Comparison of ENCODE assay signal across 13 cellular contexts in the genomic region with DNA sequence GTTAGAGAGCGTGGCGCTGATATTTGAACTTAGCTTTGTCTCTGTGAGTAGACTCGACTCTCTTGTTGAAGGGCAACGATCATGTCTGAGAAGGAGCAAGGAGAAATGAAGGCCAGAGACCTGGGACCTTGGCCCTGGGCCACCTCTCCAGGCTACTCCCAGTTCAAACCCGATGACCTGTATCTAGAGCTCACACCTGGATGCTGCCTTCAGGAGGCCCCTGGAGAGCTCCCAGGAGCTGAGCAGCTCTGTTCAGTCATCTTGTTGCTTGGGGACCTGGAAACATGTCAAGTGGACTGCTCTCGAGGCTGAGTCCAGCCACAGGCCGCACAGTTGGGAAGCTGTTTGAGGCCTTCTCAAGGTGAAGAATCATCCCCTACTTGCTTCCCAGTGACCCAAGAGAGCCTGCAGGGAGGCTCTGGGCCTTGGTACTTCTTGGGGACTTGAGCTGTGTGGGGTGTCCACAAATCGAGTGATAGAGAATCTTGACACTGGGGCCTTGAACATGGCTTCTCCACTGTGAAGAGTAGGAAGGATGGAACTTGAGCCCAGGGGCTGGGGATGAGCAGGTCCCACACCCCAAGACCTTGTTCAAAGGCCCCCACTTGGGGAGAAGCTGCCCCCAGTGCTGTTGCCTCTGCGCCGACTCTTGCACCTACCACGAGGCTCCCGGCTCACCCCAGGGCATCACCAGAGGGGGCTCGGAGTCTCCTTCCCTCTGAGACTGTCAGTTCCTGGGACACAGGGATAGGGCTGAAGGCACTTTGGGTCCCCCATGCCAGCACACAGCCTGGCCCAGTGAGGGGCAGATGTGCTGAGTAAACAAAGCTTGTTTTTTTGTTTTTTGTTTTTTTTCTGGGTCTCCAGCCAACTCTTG.
DNase-seq lines count a peak whose midpoint lies in the region; ATAC-seq, FAIRE-seq and TF ChIP-seq lines count a peak whose summit lies in the region.
"Had no signal": no experiment of that assay in that cellular context is flagged by ENCODE, and none has a peak within 500 bp of the region (broad histone marks: within the 10 kb centered on the region; RNA-seq: fewer than 3 reads in every experiment).

No MANE protein-coding gene starts in this region.

- H3K36me3 ChIP-seq in esophagus muscularis mucosa = no peaks in the 10 kb centered on the region
- H3K36me3 ChIP-seq: BLaER1 treated with 17β-estradiol and CSF1 and Interleukin-3, amounts not matched to agents 10 nM and 100 nM had no signal

- TF ChIP-seq POLR2A in esophagus muscularis mucosa (IDR thresholded peaks at IDR 0.05; ENCODE audit: low read depth) = no peak
- no peak for TF ChIP-seq POLR2A in GM12892 (IDR thresholded peaks at IDR 0.05; ENCODE audit: low read depth, low read length)

- no peaks in the 10 kb centered on the region for H3K4me1 ChIP-seq in esophagus muscularis mucosa
- H3K4me1 ChIP-seq: BLaER1 treated with 17β-estradiol and CSF1 and Interleukin-3, amounts not matched to agents 10 nM and 100 nM had no signal

- no peak overlapping the region for H3K27ac Mint-ChIP-seq in activated CD8-positive, alpha-beta memory T cell treated with anti-CD3 and anti-CD28 coated beads, Interleukin-2, amount 10 ng/mL, durations not matched to agents 7 days and 5 days

- intact Hi-C loops in esophagus muscularis mucosa (cut with DNase I) = no loop called here

- ATAC-seq in activated CD8-positive, alpha-beta memory T cell treated with anti-CD3 and anti-CD28 coated beads, Interleukin-2, amount 10 ng/mL, durations not matched to agents 7 days and 5 days = no peak

- H3K27me3 Mint-ChIP-seq in activated CD8-positive, alpha-beta memory T cell treated with anti-CD3 and anti-CD28 coated beads, Interleukin-2, amount 10 ng/mL, durations not matched to agents 7 days and 5 days = no peaks in the 10 kb centered on the region
- H3K27me3 Mint-ChIP-seq: CD4-positive, CD25-positive, alpha-beta regulatory T cell had no signal

- WGBS in esophagus muscularis mucosa = 94% methylated on average over 13 of the region's 13 CpGs

- H3K4me3 ChIP-seq in esophagus muscularis mucosa = no peak overlapping the region
- H3K4me3 ChIP-seq: BLaER1 treated with 17β-estradiol and CSF1 and Interleukin-3, amounts not matched to agents 10 nM and 100 nM; GM23248 had no signal

- TF ChIP-seq EP300 in esophagus muscularis mucosa (IDR thresholded peaks at IDR 0.05) = no peak

- no peak overlapping the region for H3K27ac ChIP-seq in esophagus muscularis mucosa (replicated peaks in 1 of 4)
- H3K27ac ChIP-seq: BLaER1 treated with 17β-estradiol and CSF1 and Interleukin-3, amounts not matched to agents 10 nM and 100 nM; GM23248 had no signal

- CTCF ChIA-PET in activated CD8-positive, alpha-beta memory T cell treated with anti-CD3 and anti-CD28 coated beads, Interleukin-2, amount 10 ng/mL, durations not matched to agents 7 days and 5 days (lab: Charles Lee) = no interaction called here

- peak; percentile 18 for DNase-seq in activated CD8-positive, alpha-beta memory T cell treated with anti-CD3 and anti-CD28 coated beads, Interleukin-2, amount 10 ng/mL, durations not matched to agents 7 days and 5 days
- DNase-seq in activated CD8-positive, alpha-beta memory T cell treated with anti-CD3 and anti-CD28 coated beads, Interleukin-2, amount 50 U/mL, for 4 hours = no peak
- DNase-seq in esophagus muscularis mucosa (ENCODE audit: extremely low spot score) (peak; percentile 79), retina (peak; percentile 3), GM12892 (ENCODE audit: insufficient read length) (no peak), NCI-H1694 treated with DMSO at 0.1 percent for 48 hours (lab: John Stamatoyannopoulos, UW) (no peak), NCI-H1105 (lab: John Stamatoyannopoulos, UW) (no peak)
- DNase-seq: ACHN; CD4-positive, CD25-positive, alpha-beta regulatory T cell; GM23248 had no signal

- peaks cover 0 to 45% (median 0%) of the 10 kb centered on the region in 4 donors for H3K27me3 ChIP-seq in esophagus muscularis mucosa
- H3K27me3 ChIP-seq: BLaER1 treated with 17β-estradiol and CSF1 and Interleukin-3, amounts not matched to agents 10 nM and 100 nM had no signal

- no peaks in the 10 kb centered on the region for H3K4me1 Mint-ChIP-seq in activated CD8-positive, alpha-beta memory T cell treated with anti-CD3 and anti-CD28 coated beads, Interleukin-2, amount 10 ng/mL, durations not matched to agents 7 days and 5 days
- H3K4me1 Mint-ChIP-seq: CD4-positive, CD25-positive, alpha-beta regulatory T cell had no signal

- H3K9me3 ChIP-seq in esophagus muscularis mucosa = no peaks in the 10 kb centered on the region
- H3K9me3 ChIP-seq: BLaER1 treated with 17β-estradiol and CSF1 and Interleukin-3, amounts not matched to agents 10 nM and 100 nM had no signal

- no peak for TF ChIP-seq CTCF in esophagus muscularis mucosa (IDR thresholded peaks at IDR 0.05)

- H3K4me3 Mint-ChIP-seq in activated CD8-positive, alpha-beta memory T cell treated with anti-CD3 and anti-CD28 coated beads, Interleukin-2, amount 10 ng/mL, durations not matched to agents 7 days and 5 days = no peak overlapping the region
- H3K4me3 Mint-ChIP-seq: CD4-positive, CD25-positive, alpha-beta regulatory T cell had no signal

- no peak for FAIRE-seq in GM12892 (lab: Jason Lieb, UNC)
- FAIRE-seq: GM18507, H54 had no signal

- H3K9me3 Mint-ChIP-seq in activated CD8-positive, alpha-beta memory T cell treated with anti-CD3 and anti-CD28 coated beads, Interleukin-2, amount 10 ng/mL, durations not matched to agents 7 days and 5 days (ENCODE audit: low read depth) = no peaks in the 10 kb centered on the region
- H3K9me3 Mint-ChIP-seq: CD4-positive, CD25-positive, alpha-beta regulatory T cell had no signal

- no peaks in the 10 kb centered on the region for H3K36me3 Mint-ChIP-seq in activated CD8-positive, alpha-beta memory T cell treated with anti-CD3 and anti-CD28 coated beads, Interleukin-2, amount 10 ng/mL, durations not matched to agents 7 days and 5 days
- H3K36me3 Mint-ChIP-seq: CD4-positive, CD25-positive, alpha-beta regulatory T cell had no signal

Comparison
In these comparisons a context has a peak if more than half of its experiments do, and no peak if none do; other contexts are left out.
1. DNase-seq: peak in activated CD8-positive, alpha-beta memory T cell treated with anti-CD3 and anti-CD28 coated beads, Interleukin-2, amount 10 ng/mL, durations not matched to agents 7 days and 5 days (single experiment), esophagus muscularis mucosa (single experiment) and retina (single experiment); none in activated CD8-positive, alpha-beta memory T cell treated with anti-CD3 and anti-CD28 coated beads, Interleukin-2, amount 50 U/mL, for 4 hours (single experiment), GM12892 (single experiment), NCI-H1694 treated with DMSO at 0.1 percent for 48 hours (single experiment) and NCI-H1105 (single experiment).